Comparison of ENCODE assay signal across 23 cellular contexts in genomic region chr3:127534564-127534963, GRCh38. TPM values are rescaled to one million over a fixed set of nuclear protein-coding genes. Genes with fewer than 3 reads are reported as not detected.
DNase-seq lines count a peak whose midpoint lies in the region; FAIRE-seq and TF ChIP-seq lines count a peak whose summit lies in the region.
"Had no signal": no experiment of that assay in that cellular context is flagged by ENCODE, and none has a peak within 500 bp of the region (broad histone marks: within the 10 kb centered on the region; RNA-seq: fewer than 3 reads in every experiment).

No MANE protein-coding gene starts in this region.

- H3K27me3 Mint-ChIP-seq in endodermal cell (ENCODE audit: insufficient read depth) (no peaks in the 10 kb centered on the region), neural progenitor cell (ENCODE audit: insufficient read depth, low read depth) (peaks cover 23% of the 10 kb centered on the region), type B pancreatic cell (peaks cover 10% of the 10 kb centered on the region)
- peaks cover 6% of the 10 kb centered on the region for H3K27me3 Mint-ChIP-seq in activated T-helper 2 cell treated with anti-CD3 and anti-CD28 coated beads, Interferon-gamma antibody, Interleukin-2, Interleukin-4, amounts not matched to agents 10 μg/mL and 5 μg/mL and 100 μg/mL, durations not matched to agents 14 hours and 24 hours and 36 hours (ENCODE audit: low read depth)

- WGBS in endodermal cell (ENCODE audit: insufficient coverage in 1 of 2, insufficient read length in 1 of 2), 2 experiments: 91 to 93% methylated on average over 8 to 11 of the region's 11 CpGs

- no peaks in the 10 kb centered on the region for H3K9me3 ChIP-seq in endodermal cell (ENCODE audit: control insufficient read depth, low read length)
- no peaks in the 10 kb centered on the region for H3K9me3 ChIP-seq in neural progenitor cell (ENCODE audit: low read depth)
- no peaks in the 10 kb centered on the region for H3K9me3 ChIP-seq in kidney (ENCODE audit: control insufficient read depth in 1 of 2, low read length in 2 of 2)
- H3K9me3 ChIP-seq: Caco-2 had no signal

- H3K4me1 ChIP-seq in endodermal cell (ENCODE audit: control insufficient read depth, insufficient read depth, low read length): peaks cover 5% of the 10 kb centered on the region
- H3K4me1 ChIP-seq in neural progenitor cell: peaks cover 29% of the 10 kb centered on the region
- no peaks in the 10 kb centered on the region for H3K4me1 ChIP-seq in kidney (ENCODE audit: control insufficient read depth in 1 of 2, insufficient read depth in 1 of 2, low read depth in 1 of 2, low read length in 2 of 2)
- H3K4me1 ChIP-seq: Caco-2 had no signal

- H3K9me3 Mint-ChIP-seq in endodermal cell (peaks cover 7% of the 10 kb centered on the region), neural progenitor cell (peaks cover 14% of the 10 kb centered on the region), type B pancreatic cell (no peaks in the 10 kb centered on the region)
- no peaks in the 10 kb centered on the region for H3K9me3 Mint-ChIP-seq in activated T-helper 2 cell treated with anti-CD3 and anti-CD28 coated beads, Interferon-gamma antibody, Interleukin-2, Interleukin-4, amounts not matched to agents 10 μg/mL and 5 μg/mL and 100 μg/mL, durations not matched to agents 14 hours and 24 hours and 36 hours
- H3K9me3 Mint-ChIP-seq: CD8-positive, alpha-beta memory T cell; GM23338 had no signal

- H3K36me3 Mint-ChIP-seq in endodermal cell (ENCODE audit: low read depth): no peaks in the 10 kb centered on the region
- peaks cover 3% of the 10 kb centered on the region for H3K36me3 Mint-ChIP-seq in neural progenitor cell
- H3K36me3 Mint-ChIP-seq in type B pancreatic cell: no peaks in the 10 kb centered on the region
- H3K36me3 Mint-ChIP-seq in activated T-helper 2 cell treated with anti-CD3 and anti-CD28 coated beads, Interferon-gamma antibody, Interleukin-2, Interleukin-4, amounts not matched to agents 10 μg/mL and 5 μg/mL and 100 μg/mL, durations not matched to agents 14 hours and 24 hours and 36 hours (ENCODE audit: low read depth): no peaks in the 10 kb centered on the region
- H3K36me3 Mint-ChIP-seq: CD4-positive, CD25-positive, alpha-beta regulatory T cell; CD8-positive, alpha-beta memory T cell had no signal

- H4K20me1 ChIP-seq in neural progenitor cell (ENCODE audit: low read depth): no peaks in the 10 kb centered on the region

- H3K4me1 Mint-ChIP-seq in endodermal cell: peaks cover 23% of the 10 kb centered on the region
- H3K4me1 Mint-ChIP-seq in neural progenitor cell: peaks cover 56% of the 10 kb centered on the region
- peaks cover 24% of the 10 kb centered on the region for H3K4me1 Mint-ChIP-seq in type B pancreatic cell (ENCODE audit: unreplicated experiment)
- H3K4me1 Mint-ChIP-seq in activated T-helper 2 cell treated with anti-CD3 and anti-CD28 coated beads, Interferon-gamma antibody, Interleukin-2, Interleukin-4, amounts not matched to agents 10 μg/mL and 5 μg/mL and 100 μg/mL, durations not matched to agents 14 hours and 24 hours and 36 hours (ENCODE audit: low read depth): no peaks in the 10 kb centered on the region

- TF ChIP-seq CTCF in endodermal cell (conservative IDR thresholded peaks at IDR 0.05): no peak
- no peak for TF ChIP-seq CTCF in neural progenitor cell (IDR thresholded peaks at IDR 0.05)
- TF ChIP-seq CTCF in type B pancreatic cell (conservative IDR thresholded peaks at IDR 0.05): no peak
- TF ChIP-seq CTCF in kidney (IDR thresholded peaks at IDR 0.05; ENCODE audit: borderline replicate concordance, extremely low read depth, insufficient read depth): no peak

- H3K4me3 ChIP-seq in endodermal cell (ENCODE audit: low read length): no peak overlapping the region
- H3K4me3 ChIP-seq in neural progenitor cell: no peak overlapping the region
- H3K4me3 ChIP-seq in kidney (ENCODE audit: low read length in 2 of 2): no peak overlapping the region
- H3K4me3 ChIP-seq: GM23338 had no signal

- H2AFZ ChIP-seq in neural progenitor cell (replicated peaks): no peak overlapping the region
- H2AFZ ChIP-seq: GM23338 had no signal

- H3K4me3 Mint-ChIP-seq in endodermal cell: no peak overlapping the region
- no peak overlapping the region for H3K4me3 Mint-ChIP-seq in neural progenitor cell
- H3K4me3 Mint-ChIP-seq in type B pancreatic cell: no peak overlapping the region
- no peak overlapping the region for H3K4me3 Mint-ChIP-seq in activated T-helper 2 cell treated with anti-CD3 and anti-CD28 coated beads, Interferon-gamma antibody, Interleukin-2, Interleukin-4, amounts not matched to agents 10 μg/mL and 5 μg/mL and 100 μg/mL, durations not matched to agents 14 hours and 24 hours and 36 hours (ENCODE audit: low read depth)
- H3K4me3 Mint-ChIP-seq: B cell; CD4-positive, CD25-positive, alpha-beta regulatory T cell; CD8-positive, alpha-beta memory T cell; GM23338 had no signal

- H3K4me2 ChIP-seq in neural progenitor cell: no peak overlapping the region
- H3K4me2 ChIP-seq: GM23338 had no signal

- no peaks in the 10 kb centered on the region for H3K79me2 ChIP-seq in neural progenitor cell (ENCODE audit: low read depth)

- no peaks in the 10 kb centered on the region for H3F3A ChIP-seq in neural progenitor cell (ENCODE audit: low read depth)

- H3K27ac Mint-ChIP-seq in endodermal cell (no peak overlapping the region), neural progenitor cell (peak overlapping the region; percentile 57), type B pancreatic cell (no peak overlapping the region)
- H3K27ac Mint-ChIP-seq in activated T-helper 2 cell treated with anti-CD3 and anti-CD28 coated beads, Interferon-gamma antibody, Interleukin-2, Interleukin-4, amounts not matched to agents 10 μg/mL and 5 μg/mL and 100 μg/mL, durations not matched to agents 14 hours and 24 hours and 36 hours: no peak overlapping the region
- H3K27ac Mint-ChIP-seq: B cell; CD4-positive, CD25-positive, alpha-beta regulatory T cell; CD8-positive, alpha-beta memory T cell; GM23338 had no signal

- no peak for FAIRE-seq in kidney (lab: Jason Lieb, UNC)
- FAIRE-seq: D721Med, GM12892, GM18507, H54 had no signal

- H3K36me3 ChIP-seq in endodermal cell (ENCODE audit: control insufficient read depth, insufficient read depth, low read length) (no peaks in the 10 kb centered on the region), neural progenitor cell (no peaks in the 10 kb centered on the region), kidney (ENCODE audit: control insufficient read depth in 1 of 2, insufficient read depth in 2 of 2, low read length in 2 of 2) (no peaks in the 10 kb centered on the region)

- peak; percentile 37 for DNase-seq in activated effector memory CD4-positive, alpha-beta T cell treated with anti-CD3 and anti-CD28 coated beads, Interleukin-2, amount 50 U/mL, for 16 hours
- no peak for DNase-seq in activated effector memory CD4-positive, alpha-beta T cell treated with Interleukin-2 at 50 U/mL for 16 hours
- DNase-seq in endodermal cell (peak; percentile 19), neural progenitor cell (ENCODE audit: low spot score) (no peak), type B pancreatic cell (ENCODE audit: extremely low spot score, unreplicated experiment) (peak; percentile 25), kidney (no peak)
- no peak for DNase-seq in activated T-helper 2 cell treated with anti-CD3 and anti-CD28 coated beads, Interferon-gamma antibody, Interleukin-2, Interleukin-4, amounts not matched to agents 10 μg/mL and 5 μg/mL and 100 μg/mL, durations not matched to agents 14 hours and 24 hours and 36 hours (ENCODE audit: low spot score)
- DNase-seq: C1 segment of cervical spinal cord; Caco-2; CD4-positive, CD25-positive, alpha-beta regulatory T cell; CD8-positive, alpha-beta memory T cell; DMS153; DMS79; GDM1; HCEC 1CT; IMR-90 had no signal

- H3K27ac ChIP-seq in endodermal cell (ENCODE audit: low read depth, low read length) (no peak overlapping the region), neural progenitor cell (no peak overlapping the region), kidney (ENCODE audit: low read depth in 2 of 2, low read length in 2 of 2) (no peak overlapping the region)
- H3K27ac ChIP-seq: HL-60 had no signal

- H3K9ac ChIP-seq in endodermal cell (ENCODE audit: extremely low read depth, low read length, poor library complexity, severe bottlenecking) (no peak overlapping the region), neural progenitor cell (no peak overlapping the region), kidney (ENCODE audit: low read length in 2 of 2) (no peak overlapping the region)

- H3K27me3 ChIP-seq in endodermal cell (ENCODE audit: control insufficient read depth, insufficient read depth, low read length, poor library complexity, severe bottlenecking): no peaks in the 10 kb centered on the region
- no peaks in the 10 kb centered on the region for H3K27me3 ChIP-seq in neural progenitor cell

- intact Hi-C loops in kidney (cut with DNase I): no loop called here
- intact Hi-C loops in activated T-helper 2 cell treated with anti-CD3 and anti-CD28 coated beads, Interferon-gamma antibody, Interleukin-2, Interleukin-4, amounts not matched to agents 10 μg/mL and 5 μg/mL and 100 μg/mL, durations not matched to agents 14 hours and 24 hours and 36 hours (cut with micrococcal nuclease): no loop called here

RNA-seq across cellular contexts. Expression of gene TPRA1, which starts 56.0 kb away (rescaled TPM):
- total RNA-seq in endodermal cell (10 to 100 TPM; 22.9 TPM), neural progenitor cell (ENCODE audit: low replicate concordance) (11.8 and 27.4 TPM in 2 replicates), type B pancreatic cell (ENCODE audit: low replicate concordance) (35.2 and 42.3 TPM in 2 replicates), kidney (36.4 TPM)
- polyA plus RNA-seq in endodermal cell (2013, experiment 1 of 2): 18.2 TPM
- polyA plus RNA-seq in endodermal cell (2013, experiment 2 of 2): 15.9 TPM
- 35.4 TPM for polyA plus RNA-seq in kidney (ENCODE audit: insufficient read depth, low read depth, low replicate concordance)
- total RNA-seq in activated T-helper 2 cell treated with anti-CD3 and anti-CD28 coated beads, Interferon-gamma antibody, Interleukin-2, Interleukin-4, amounts not matched to agents 10 μg/mL and 5 μg/mL and 100 μg/mL, durations not matched to agents 14 hours and 24 hours and 36 hours: 36.0 and 37.1 TPM in 2 replicates

Comparison
In these comparisons a context has a peak if more than half of its experiments do, and no peak if none do; other contexts are left out.
1. DNase-seq: peak in activated effector memory CD4-positive, alpha-beta T cell treated with anti-CD3 and anti-CD28 coated beads, Interleukin-2, amount 50 U/mL, for 16 hours (single experiment), endodermal cell (single experiment) and type B pancreatic cell (single experiment); none in activated effector memory CD4-positive, alpha-beta T cell treated with Interleukin-2 at 50 U/mL for 16 hours (single experiment), neural progenitor cell (single experiment), kidney (single experiment) and activated T-helper 2 cell treated with anti-CD3 and anti-CD28 coated beads, Interferon-gamma antibody, Interleukin-2, Interleukin-4, amounts not matched to agents 10 μg/mL and 5 μg/mL and 100 μg/mL, durations not matched to agents 14 hours and 24 hours and 36 hours (single experiment).